In genomic region chr17:45246861-45247428, GRCh38 we compare ENCODE assay signal across 8 cellular contexts. TPM values are rescaled to one million over a fixed set of nuclear protein-coding genes. Genes with fewer than 3 reads are reported as not detected.
DNase-seq lines count a peak whose midpoint lies in the region; ATAC-seq, FAIRE-seq and TF ChIP-seq lines count a peak whose summit lies in the region.

No MANE protein-coding gene starts in this region.

- peak overlapping the region; percentile 57 for H3K9ac ChIP-seq in OCI-LY3 (ENCODE audit: low read length)

- H3K27ac ChIP-seq in OCI-LY3 (ENCODE audit: low read length) (peak overlapping the region; percentile 70), uterus (peak overlapping the region in 1 of 2 donors; percentile 12)

- H3K9me3 Mint-ChIP-seq in chondrocyte (ENCODE audit: low read depth), result no peaks in the 10 kb centered on the region

- intact Hi-C loops in Right ventricle myocardium inferior (cut with DNase I) (no loop called here), cardiac septum (cut with DNase I) (no loop called here), uterus (cut with DNase I; ENCODE audit: low total_unique reads) (no loop called here)

- ATAC-seq in Right ventricle myocardium inferior, result peak; percentile 33

- DNase-seq in Right ventricle myocardium inferior (ENCODE audit: missing footprints) (no peak), cardiac septum (ENCODE audit: low spot score) (no peak), chondrocyte (ENCODE audit: low spot score) (no peak), lung microvascular endothelial cell (ENCODE audit: low read depth in 2 of 2) (peak; percentile 14 to 29), uterus (no peak), urothelium cell line (ENCODE audit: low spot score) (no peak)
- no peak for DNase-seq in activated CD8-positive, alpha-beta memory T cell treated with anti-CD3 and anti-CD28 coated beads for 24 hours

- no peaks in the 10 kb centered on the region for H4K20me1 ChIP-seq in OCI-LY3 (ENCODE audit: insufficient read depth, low read length)

- peak overlapping the region; percentile 77 for H3K4me3 Mint-ChIP-seq in chondrocyte (ENCODE audit: unreplicated experiment)

- TF ChIP-seq CTCF in OCI-LY3 (IDR thresholded peaks at IDR 0.05; ENCODE audit: low read depth, low read length) (peak; percentile 28), chondrocyte (IDR thresholded peaks at IDR 0.05) (peak; percentile 79), uterus (IDR thresholded peaks at IDR 0.05) (peak in 1 of 4 experiments; percentile 36)

- H3K4me1 ChIP-seq in OCI-LY3 (ENCODE audit: low read length) (peaks cover 15% of the 10 kb centered on the region; the same call in 1 of the 2 replicates), uterus (peaks cover 0 to 4% of the 10 kb centered on the region in 2 donors)

- FAIRE-seq in urothelium cell line (lab: Jason Lieb, UNC), result no peak

- H3K36me3 ChIP-seq in OCI-LY3 (replicated peaks; ENCODE audit: low read depth, low read length), result peaks cover 7% of the 10 kb centered on the region
- H3K36me3 ChIP-seq in uterus, result no peaks in the 10 kb centered on the region

- H3K9me3 ChIP-seq in OCI-LY3 (ENCODE audit: insufficient read depth, low read length) (no peaks in the 10 kb centered on the region), uterus (no peaks in the 10 kb centered on the region)

- no peaks in the 10 kb centered on the region for H3K36me3 Mint-ChIP-seq in chondrocyte (ENCODE audit: low read depth)

- H3K4me3 ChIP-seq in OCI-LY3 (ENCODE audit: low read length) (peak overlapping the region; percentile 94), uterus (peak overlapping the region; percentile 34 to 39)

- no peak overlapping the region for H3K27ac Mint-ChIP-seq in chondrocyte (ENCODE audit: unreplicated experiment)

- H2AFZ ChIP-seq in OCI-LY3 (ENCODE audit: low read depth, low read length), result no peak overlapping the region

- H3K4me2 ChIP-seq in OCI-LY3 (ENCODE audit: low read length), result peak overlapping the region; percentile 92

- H3K4me1 Mint-ChIP-seq in chondrocyte (ENCODE audit: low read depth), result peaks cover 19% of the 10 kb centered on the region

- no peak for TF ChIP-seq POLR2A in uterus (IDR thresholded peaks at IDR 0.05)

- H3K27me3 Mint-ChIP-seq in chondrocyte (ENCODE audit: low read depth), result peaks cover 2% of the 10 kb centered on the region

- peaks cover 7% of the 10 kb centered on the region; the same call in 1 of the 2 replicates for H3K79me2 ChIP-seq in OCI-LY3 (ENCODE audit: low read length)

- H3K27me3 ChIP-seq in OCI-LY3 (ENCODE audit: low read depth, low read length), result no peaks in the 10 kb centered on the region
- no peaks in the 10 kb centered on the region for H3K27me3 ChIP-seq in uterus

RNA-seq across cellular contexts. Expression of gene SPATA32, which starts 14.9 kb away (rescaled TPM):
- total RNA-seq in Right ventricle myocardium inferior, result not detected
- total RNA-seq in cardiac septum, result not detected
- not detected in 3 replicates for total RNA-seq in chondrocyte
- total RNA-seq in lung microvascular endothelial cell, result not detected in 2 replicates
- total RNA-seq in uterus, result not detected

RNA-seq across cellular contexts. Expression of gene FMNL1, which starts 25.3 kb away (rescaled TPM):
- total RNA-seq in Right ventricle myocardium inferior (13.7 TPM), cardiac septum (12.2 TPM), chondrocyte (0.89 to 2.0 TPM (median 1.8 TPM) in 3 replicates), lung microvascular endothelial cell (0.65 and 0.79 TPM in 2 replicates), uterus (10 to 100 TPM in 1 of 4 donors, 1 to 10 TPM in 3; 2.6 to 12.3 (median 3.6) TPM)

Comparison
In these comparisons a context has a peak if more than half of its experiments do, and no peak if none do; other contexts are left out.
1. DNase-seq: peak in lung microvascular endothelial cell (2 of 2); none in Right ventricle myocardium inferior (single experiment), cardiac septum (single experiment), chondrocyte (single experiment), uterus (0 of 2), activated CD8-positive, alpha-beta memory T cell treated with anti-CD3 and anti-CD28 coated beads for 24 hours (single experiment) and urothelium cell line (single experiment).